2 cellular contexts compared by ENCODE assay signal in the genomic region with DNA sequence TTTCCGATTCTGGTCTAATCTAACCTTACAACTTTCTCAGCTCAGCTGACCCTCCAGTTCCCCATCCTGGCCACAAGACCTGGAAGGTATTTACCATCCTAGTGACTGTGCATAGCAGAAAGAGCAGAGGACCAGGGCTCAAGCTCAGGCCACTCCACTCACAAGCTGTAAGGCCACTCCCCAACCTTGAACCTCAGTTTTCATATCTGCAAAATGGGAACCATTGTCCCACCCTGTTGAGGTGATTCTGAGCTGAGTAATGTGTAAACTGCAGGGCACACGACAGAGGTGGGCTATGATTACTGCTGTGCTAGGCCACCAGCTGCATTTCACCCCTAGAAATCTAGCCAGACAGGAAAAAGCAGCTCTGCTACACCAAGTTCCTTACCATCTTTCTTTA.
TF ChIP-seq lines count a peak whose summit lies in the region.

No MANE protein-coding gene starts in this region.

TF ChIP-seq in HepG2, 621 proteins besides CTCF, POLR2A, EP300 and RAD21:
- TF ChIP-seq NFIC (IDR thresholded peaks at IDR 0.05; ENCODE audit: low read length) (no peak), ZNF629 (CRISPR knock-in tag; conservative IDR thresholded peaks at IDR 0.05) (peak; percentile 68)

TF ChIP-seq in H1, 55 proteins besides CTCF, POLR2A, EP300 and RAD21:
- TF ChIP-seq NRF1 (IDR thresholded peaks at IDR 0.05; ENCODE audit: low read depth, low read length) (no peak), SAP30 (IDR thresholded peaks at IDR 0.05; ENCODE audit: insufficient read depth, insufficient replicate concordance, low read length) (no peak), SP4 (IDR thresholded peaks at IDR 0.05; ENCODE audit: low read length) (no peak), KDM1A (IDR thresholded peaks at IDR 0.05; ENCODE audit: borderline replicate concordance, low read length) (0 out of 2 replicates have a peak, but pooled peaks have one; percentile 46), CBX5 (IDR thresholded peaks at IDR 0.05; ENCODE audit: low read depth, low read length) (no peak), MAFK (IDR thresholded peaks at IDR 0.05; ENCODE audit: low read depth, low read length) (no peak), BACH1 (IDR thresholded peaks at IDR 0.05; ENCODE audit: low read length) (no peak), SRF (IDR thresholded peaks at IDR 0.05; ENCODE audit: low read depth, low read length) (no peak)
